Comparison of ENCODE assay signal across 21 cellular contexts in genomic region chr12:30243426-30243825, GRCh38.
"Had no signal": no experiment of that assay in that cellular context is flagged by ENCODE, and none has a peak within 500 bp of the region (broad histone marks: within the 10 kb centered on the region; RNA-seq: fewer than 3 reads in every experiment).

No MANE protein-coding gene starts in this region.

- DNase-seq: KBM-7, MV-4-11, NCI-H1048, NCI-H1105, NCI-H1417, NCI-H1436 treated with DMSO at 0.1 percent for 48 hours, NCI-H1694, NCI-H187 treated with DMSO at 0.1 percent for 48 hours, NCI-H2029 treated with DMSO at 0.1 percent for 48 hours, NCI-H2171, NCI-H226, NCI-H446, NCI-H510A, NCI-H524 treated with DMSO at 0.1 percent for 48 hours, NCI-H69, NCI-H774, Right ventricle myocardium superior, RPMI8226, SIG-M5, T-helper 1 cell had no signal

- H3K27ac ChIP-seq: SK-N-MC had no signal

- H3K4me3 ChIP-seq: SK-N-MC had no signal
